Comparison of ENCODE assay signal across 1 cellular context in the genomic region with DNA sequence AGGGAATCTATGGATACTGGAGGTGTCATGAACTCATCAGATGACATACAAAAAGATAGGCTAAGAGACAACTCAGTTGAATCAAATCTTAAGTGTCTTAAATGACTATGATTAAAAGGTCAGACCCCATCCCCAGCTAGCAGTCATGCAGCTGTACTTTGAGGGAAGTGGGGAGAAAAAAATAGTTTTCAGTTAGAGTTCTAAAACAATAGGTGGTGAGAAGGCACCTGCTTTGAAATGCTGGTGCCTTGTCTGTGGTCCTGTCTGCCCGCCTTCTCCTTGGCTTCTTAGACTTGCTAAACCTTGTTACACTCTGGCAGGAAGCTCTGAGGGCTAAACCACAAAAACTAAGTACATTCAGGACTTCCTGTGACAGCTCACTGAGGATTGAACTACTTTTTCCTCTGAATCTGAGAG.
TF ChIP-seq lines count a peak whose summit lies in the region.

No MANE protein-coding gene starts in this region.

TF ChIP-seq in HepG2, 621 proteins besides CTCF, POLR2A, EP300 and RAD21 (continued from another document):
- TF ChIP-seq, protein P1, sequence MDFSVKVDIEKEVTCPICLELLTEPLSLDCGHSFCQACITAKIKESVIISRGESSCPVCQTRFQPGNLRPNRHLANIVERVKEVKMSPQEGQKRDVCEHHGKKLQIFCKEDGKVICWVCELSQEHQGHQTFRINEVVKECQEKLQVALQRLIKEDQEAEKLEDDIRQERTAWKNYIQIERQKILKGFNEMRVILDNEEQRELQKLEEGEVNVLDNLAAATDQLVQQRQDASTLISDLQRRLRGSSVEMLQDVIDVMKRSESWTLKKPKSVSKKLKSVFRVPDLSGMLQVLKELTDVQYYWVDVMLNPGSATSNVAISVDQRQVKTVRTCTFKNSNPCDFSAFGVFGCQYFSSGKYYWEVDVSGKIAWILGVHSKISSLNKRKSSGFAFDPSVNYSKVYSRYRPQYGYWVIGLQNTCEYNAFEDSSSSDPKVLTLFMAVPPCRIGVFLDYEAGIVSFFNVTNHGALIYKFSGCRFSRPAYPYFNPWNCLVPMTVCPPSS (IDR thresholded peaks at IDR 0.05) = no peak
- TF ChIP-seq CENPX (CRISPR knock-in tag; IDR thresholded peaks at IDR 0.05) (no peak), ARNT2 (CRISPR knock-in tag; IDR thresholded peaks at IDR 0.05; ENCODE audit: low read depth) (no peak)
- TF ChIP-seq, protein P2, sequence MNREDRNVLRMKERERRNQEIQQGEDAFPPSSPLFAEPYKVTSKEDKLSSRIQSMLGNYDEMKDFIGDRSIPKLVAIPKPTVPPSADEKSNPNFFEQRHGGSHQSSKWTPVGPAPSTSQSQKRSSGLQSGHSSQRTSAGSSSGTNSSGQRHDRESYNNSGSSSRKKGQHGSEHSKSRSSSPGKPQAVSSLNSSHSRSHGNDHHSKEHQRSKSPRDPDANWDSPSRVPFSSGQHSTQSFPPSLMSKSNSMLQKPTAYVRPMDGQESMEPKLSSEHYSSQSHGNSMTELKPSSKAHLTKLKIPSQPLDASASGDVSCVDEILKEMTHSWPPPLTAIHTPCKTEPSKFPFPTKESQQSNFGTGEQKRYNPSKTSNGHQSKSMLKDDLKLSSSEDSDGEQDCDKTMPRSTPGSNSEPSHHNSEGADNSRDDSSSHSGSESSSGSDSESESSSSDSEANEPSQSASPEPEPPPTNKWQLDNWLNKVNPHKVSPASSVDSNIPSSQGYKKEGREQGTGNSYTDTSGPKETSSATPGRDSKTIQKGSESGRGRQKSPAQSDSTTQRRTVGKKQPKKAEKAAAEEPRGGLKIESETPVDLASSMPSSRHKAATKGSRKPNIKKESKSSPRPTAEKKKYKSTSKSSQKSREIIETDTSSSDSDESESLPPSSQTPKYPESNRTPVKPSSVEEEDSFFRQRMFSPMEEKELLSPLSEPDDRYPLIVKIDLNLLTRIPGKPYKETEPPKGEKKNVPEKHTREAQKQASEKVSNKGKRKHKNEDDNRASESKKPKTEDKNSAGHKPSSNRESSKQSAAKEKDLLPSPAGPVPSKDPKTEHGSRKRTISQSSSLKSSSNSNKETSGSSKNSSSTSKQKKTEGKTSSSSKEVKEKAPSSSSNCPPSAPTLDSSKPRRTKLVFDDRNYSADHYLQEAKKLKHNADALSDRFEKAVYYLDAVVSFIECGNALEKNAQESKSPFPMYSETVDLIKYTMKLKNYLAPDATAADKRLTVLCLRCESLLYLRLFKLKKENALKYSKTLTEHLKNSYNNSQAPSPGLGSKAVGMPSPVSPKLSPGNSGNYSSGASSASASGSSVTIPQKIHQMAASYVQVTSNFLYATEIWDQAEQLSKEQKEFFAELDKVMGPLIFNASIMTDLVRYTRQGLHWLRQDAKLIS (CRISPR knock-in tag; IDR thresholded peaks at IDR 0.05) = no peak
